9 cellular contexts compared by ENCODE assay signal in the genomic region with DNA sequence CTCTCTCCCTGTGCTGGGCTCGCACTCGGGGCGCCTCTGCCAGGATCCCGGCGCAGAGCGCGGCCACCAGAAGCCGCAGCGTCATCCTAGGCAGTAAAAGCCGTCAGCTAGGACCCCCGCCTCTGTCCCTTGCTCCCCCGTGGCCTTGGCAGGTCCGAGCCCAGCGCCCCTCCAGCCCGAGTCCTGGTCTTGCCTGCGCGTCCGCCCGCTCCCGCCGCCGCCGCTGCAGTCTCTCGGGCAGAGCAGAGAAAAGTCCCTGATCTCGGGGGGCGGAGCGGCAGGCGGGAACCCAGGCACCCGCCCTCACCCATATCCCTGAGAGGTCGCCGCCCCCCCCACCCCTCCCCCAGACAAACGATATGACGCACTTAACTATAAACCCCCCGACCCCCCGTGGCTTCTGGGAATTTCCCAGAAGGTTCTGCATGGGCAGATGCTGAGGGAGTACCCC. TPM values are rescaled to one million over a fixed set of nuclear protein-coding genes. Genes with fewer than 3 reads are reported as not detected.
DNase-seq lines count a peak whose midpoint lies in the region; ATAC-seq, FAIRE-seq and TF ChIP-seq lines count a peak whose summit lies in the region.
"Had no signal": no experiment of that assay in that cellular context is flagged by ENCODE, and none has a peak within 500 bp of the region (broad histone marks: within the 10 kb centered on the region; RNA-seq: fewer than 3 reads in every experiment).

A gene (minus strand): TSS at position 255 of the 451 bp plus-strand sequence. CDS start 170 bp downstream, at position 85.

- in situ Hi-C loops in gastrocnemius medialis (cut with MboI; ENCODE audit: low sequenced_read_pairs in 4 of 4), result no loop called here

- peak within 1 kb of the TSS; percentile 89 for H3K27ac Mint-ChIP-seq in astrocyte (ENCODE audit: unreplicated experiment)

- H3K36me3 Mint-ChIP-seq in astrocyte (ENCODE audit: low read depth, unreplicated experiment), result peaks cover 28% of the 10 kb centered on the region

- H3K4me2 ChIP-seq in astrocyte (ENCODE audit: low read length), result peak within 1 kb of the TSS; percentile 89

- peak within 1 kb of the TSS; percentile 86 for H3K9ac ChIP-seq in astrocyte (ENCODE audit: low read length)

- no peak for FAIRE-seq in astrocyte (lab: Jason Lieb, UNC)

- peaks cover 44% of the 10 kb centered on the region for H3K4me1 Mint-ChIP-seq in astrocyte (ENCODE audit: low read depth, unreplicated experiment)

- H3K27me3 ChIP-seq in astrocyte (ENCODE audit: insufficient read depth, low read length), result no peaks in the 10 kb centered on the region
- no peaks in the 10 kb centered on the region for H3K27me3 ChIP-seq in gastrocnemius medialis

- peaks cover 47% of the 10 kb centered on the region for H3K79me2 ChIP-seq in astrocyte (ENCODE audit: insufficient read depth, low read length)

- H4K20me1 ChIP-seq in astrocyte (ENCODE audit: insufficient read depth, low read length), result peaks cover 30% of the 10 kb centered on the region

- DNase-seq in GM20000 (ENCODE audit: low spot score) (peak; percentile 59), astrocyte (ENCODE audit: low read depth) (no peak), left ventricle myocardium superior (peak; percentile 44), gastrocnemius medialis (no peak), NCI-H345 (lab: John Stamatoyannopoulos, UW) (no peak), NCI-H2171 treated with DMSO at 0.1 percent for 48 hours (lab: John Stamatoyannopoulos, UW) (no peak)
- no peak for DNase-seq in stimulated activated CD4-positive, alpha-beta T cell treated with anti-CD3 and anti-CD28 coated beads, Interleukin-2, amount 100 ng/mL, for 24 hours
- DNase-seq: activated naive CD4-positive, alpha-beta T cell treated with anti-CD3 and anti-CD28 coated beads, Interleukin-2, amount 50 U/mL, for 16 hours had no signal

- ATAC-seq in left ventricle myocardium superior (no peak), gastrocnemius medialis (no peak), GM21825 (IDR thresholded peaks at IDR 0.05; ENCODE audit: unreplicated experiment) (no peak)

- H3K4me1 ChIP-seq in astrocyte (ENCODE audit: insufficient read depth, low read length) (peaks cover 74% of the 10 kb centered on the region), gastrocnemius medialis (peaks cover 48 to 53% of the 10 kb centered on the region in 2 donors)

- H2AFZ ChIP-seq in astrocyte (ENCODE audit: low read depth, low read length), result peak within 1 kb of the TSS; percentile 58

- peak within 1 kb of the TSS; percentile 58 for H3K4me3 ChIP-seq in astrocyte (ENCODE audit: insufficient read depth, low read depth, low read length)
- peak within 1 kb of the TSS; percentile 38 to 50 (median 44) for H3K4me3 ChIP-seq in gastrocnemius medialis

- H3K4me3 Mint-ChIP-seq in astrocyte (ENCODE audit: unreplicated experiment), result peak within 1 kb of the TSS; percentile 34

- peak within 1 kb of the TSS; percentile 92 for H3K27ac ChIP-seq in astrocyte (ENCODE audit: low read depth, low read length)
- peak within 1 kb of the TSS; percentile 85 to 98 (median 92) for H3K27ac ChIP-seq in gastrocnemius medialis

- peaks cover 2% of the 10 kb centered on the region for H3K27me3 Mint-ChIP-seq in astrocyte (ENCODE audit: low read depth, unreplicated experiment)

- H3K36me3 ChIP-seq in astrocyte (ENCODE audit: insufficient read depth, low read length) (peaks cover 8% of the 10 kb centered on the region), gastrocnemius medialis (peaks cover 0 to 12% of the 10 kb centered on the region in 2 donors)

- H3K9me3 ChIP-seq in astrocyte (ENCODE audit: insufficient read depth, low read depth, low read length) (no peaks in the 10 kb centered on the region), gastrocnemius medialis (no peaks in the 10 kb centered on the region)

- H3K9me3 Mint-ChIP-seq in astrocyte (ENCODE audit: unreplicated experiment), result peaks cover 2% of the 10 kb centered on the region

- TF ChIP-seq CTCF in GM20000 (IDR thresholded peaks at IDR 0.05; ENCODE audit: extremely low read depth, missing control alignments) (no peak), astrocyte (IDR thresholded peaks at IDR 0.05; ENCODE audit: insufficient read depth, low read depth, low read length) (no peak), gastrocnemius medialis (IDR thresholded peaks at IDR 0.05 in 4 of 5, conservative IDR thresholded peaks at IDR 0.05 in 1 of 5) (no peak)

- intact Hi-C loops in left ventricle myocardium superior (cut with micrococcal nuclease), result no loop called here
- intact Hi-C loops in gastrocnemius medialis (cut with DNase I; ENCODE audit: low total_unique reads), result no loop called here

- TF ChIP-seq POLR2A in gastrocnemius medialis (IDR thresholded peaks at IDR 0.05), result no peak

RNA-seq across cellular contexts. Expression of the gene that starts here (rescaled TPM):
- total RNA-seq in astrocyte (25.8 and 28.7 TPM in 2 replicates), left ventricle myocardium superior (24.5 TPM), gastrocnemius medialis (1 to 10 TPM in 2 of 4 donors, under 1 TPM in 2; 0.66 to 1.7 (median 1.1) TPM)

Comparison
In these comparisons a context has a peak if more than half of its experiments do, and no peak if none do; other contexts are left out.
1. DNase-seq: peak in GM20000 (single experiment) and left ventricle myocardium superior (single experiment); none in astrocyte (single experiment), gastrocnemius medialis (0 of 2), NCI-H345 (single experiment), stimulated activated CD4-positive, alpha-beta T cell treated with anti-CD3 and anti-CD28 coated beads, Interleukin-2, amount 100 ng/mL, for 24 hours (0 of 2) and NCI-H2171 treated with DMSO at 0.1 percent for 48 hours (single experiment).